26 cellular contexts compared by ENCODE assay signal in the genomic region with DNA sequence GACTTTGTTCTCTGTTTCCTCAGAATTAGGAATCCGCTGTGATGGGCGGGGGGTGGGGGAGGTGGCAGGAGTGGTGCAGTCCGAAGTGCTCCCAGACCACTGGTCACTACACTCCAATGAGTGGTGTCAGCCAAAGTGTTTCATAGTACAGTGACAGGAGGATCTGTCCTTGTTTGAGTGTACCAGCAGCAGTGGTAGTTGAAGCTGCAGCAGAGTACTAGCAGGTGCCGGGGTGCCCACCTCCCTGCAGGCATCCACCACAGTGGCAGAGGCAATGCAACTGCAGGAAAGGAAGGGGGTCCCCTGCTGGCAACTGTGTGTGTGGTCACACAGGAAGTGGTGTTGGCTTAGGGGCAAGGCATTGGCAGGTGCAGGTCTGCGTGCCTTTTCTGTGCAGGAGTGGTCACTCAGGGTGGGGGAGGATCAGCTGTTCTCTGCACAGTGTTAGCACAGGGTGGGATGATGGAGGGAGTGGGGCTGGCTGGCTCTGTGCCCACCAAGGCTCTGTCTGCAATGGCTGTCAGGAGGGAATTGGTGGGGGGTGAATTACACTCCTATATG. TPM values are rescaled to one million over a fixed set of nuclear protein-coding genes. Genes with fewer than 3 reads are reported as not detected.
DNase-seq lines count a peak whose midpoint lies in the region; ATAC-seq and TF ChIP-seq lines count a peak whose summit lies in the region.
"Had no signal": no experiment of that assay in that cellular context is flagged by ENCODE, and none has a peak within 500 bp of the region (broad histone marks: within the 10 kb centered on the region; RNA-seq: fewer than 3 reads in every experiment).

No MANE protein-coding gene starts in this region.

- ATAC-seq in activated B cell treated with CpG ODN at 0.5 μM for 24 hours (ENCODE audit: low read depth), result peak; percentile 37
- ATAC-seq in natural killer cell treated with Interleukin-12 subunit alpha and Interleukin-12 subunit beta and Interleukin-15 and Interleukin-18, amount 100 ng/mL, for 72 hours, result peak; percentile 20 to 52
- no peak for ATAC-seq in HG03280 (IDR thresholded peaks at IDR 0.05; ENCODE audit: unreplicated experiment)
- ATAC-seq in stimulated activated memory B cell treated with anti-CD40 and anti-IgM and Interleukin-4, amounts not matched to agents 10 μg/mL and 1 μg/mL and 100 μg/mL, for 72 hours, result no peak
- ATAC-seq: heart left ventricle, left lobe of liver had no signal

- H3K27ac Mint-ChIP-seq in activated B cell treated with CpG ODN at 0.5 μM for 24 hours, result peak overlapping the region; percentile 41
- H3K27ac Mint-ChIP-seq in natural killer cell treated with Interleukin-12 subunit alpha and Interleukin-12 subunit beta and Interleukin-15 and Interleukin-18, amount 100 ng/mL, for 72 hours, result no peak overlapping the region
- no peak overlapping the region for H3K27ac Mint-ChIP-seq in stimulated activated memory B cell treated with anti-CD40 and anti-IgM and Interleukin-4, amounts not matched to agents 10 μg/mL and 1 μg/mL and 100 μg/mL, for 72 hours
- H3K27ac Mint-ChIP-seq: CD4-positive, alpha-beta T cell; dendritic cell treated with granulocyte-macrophage colony-stimulating factor and Interleukin-4, amounts not matched to agents 40 ng/mL and 50 ng/mL, for 4 days had no signal

- CTCF ChIA-PET in HEK293 (lab: Yijun Ruan, JAX) (interaction anchor here (0.5 to 3.6 kb wide), 6 partner anchors 16 to 1193 kb away, joined by 3 to 24 read pairs (median 4); no protein-coding TSS in a partner anchor), activated B cell treated with CpG ODN at 0.5 μM for 24 hours (lab: Charles Lee) (no interaction called here)

- H3K4me3 Mint-ChIP-seq in activated B cell treated with CpG ODN at 0.5 μM for 24 hours, result no peak overlapping the region
- no peak overlapping the region for H3K4me3 Mint-ChIP-seq in natural killer cell treated with Interleukin-12 subunit alpha and Interleukin-12 subunit beta and Interleukin-15 and Interleukin-18, amount 100 ng/mL, for 72 hours
- H3K4me3 Mint-ChIP-seq in stimulated activated memory B cell treated with anti-CD40 and anti-IgM and Interleukin-4, amounts not matched to agents 10 μg/mL and 1 μg/mL and 100 μg/mL, for 72 hours, result no peak overlapping the region
- H3K4me3 Mint-ChIP-seq: CD4-positive, alpha-beta T cell; dendritic cell treated with granulocyte-macrophage colony-stimulating factor and Interleukin-4, amounts not matched to agents 40 ng/mL and 50 ng/mL, for 4 days; neural crest cell had no signal

- H3K9me3 Mint-ChIP-seq in activated B cell treated with CpG ODN at 0.5 μM for 24 hours, result peaks cover 2% of the 10 kb centered on the region
- H3K9me3 Mint-ChIP-seq in natural killer cell treated with Interleukin-12 subunit alpha and Interleukin-12 subunit beta and Interleukin-15 and Interleukin-18, amount 100 ng/mL, for 72 hours, result no peaks in the 10 kb centered on the region
- H3K9me3 Mint-ChIP-seq in stimulated activated memory B cell treated with anti-CD40 and anti-IgM and Interleukin-4, amounts not matched to agents 10 μg/mL and 1 μg/mL and 100 μg/mL, for 72 hours, result peaks cover 3% of the 10 kb centered on the region
- H3K9me3 Mint-ChIP-seq: CD4-positive, alpha-beta T cell; dendritic cell treated with granulocyte-macrophage colony-stimulating factor and Interleukin-4, amounts not matched to agents 40 ng/mL and 50 ng/mL, for 4 days; neural crest cell had no signal

- no peaks in the 10 kb centered on the region for H3K9me3 ChIP-seq in HEK293 (ENCODE audit: control insufficient read depth, insufficient read depth, low read depth, low read length)
- H3K9me3 ChIP-seq: heart left ventricle, thoracic aorta had no signal

- no peak for DNase-seq in activated B cell treated with CpG ODN at 0.5 μM for 24 hours
- no peak for DNase-seq in natural killer cell treated with Interleukin-12 subunit alpha and Interleukin-12 subunit beta and Interleukin-15 and Interleukin-18, amount 100 ng/mL, for 72 hours (ENCODE audit: low spot score)
- DNase-seq in HuH-7 (ENCODE audit: low spot score), result no peak
- DNase-seq: activated CD4-positive, CD25-positive, alpha-beta regulatory T cell; activated naive CD4-positive, alpha-beta T cell treated with Interleukin-2 at 50 U/mL for 16 hours; activated T-cell treated with anti-CD3 and anti-CD28 coated beads, Interleukin-2, amount 50 U/mL, for 48 hours; CD4-positive, alpha-beta T cell; GDM1; heart left ventricle; IMR-90; midbrain; NCI-H1417; NCI-H510A; stimulated activated CD4-positive, alpha-beta T cell treated with anti-CD3 and anti-CD28 coated beads, Interleukin-1b, Interleukin-23, amount 100 ng/mL, for 48 hours had no signal

- TF ChIP-seq CTCF in GM12872 (IDR thresholded peaks at IDR 0.05; ENCODE audit: insufficient read depth, low read depth, low read length), result peak; percentile 35; the same call in 1 of the 3 replicates
- TF ChIP-seq CTCF in HEK293 (tag by site-specific recombination; IDR thresholded peaks at IDR 0.05), result no peak
- TF ChIP-seq CTCF in activated B cell treated with CpG ODN at 0.5 μM for 24 hours (IDR thresholded peaks at IDR 0.05), result no peak

- H3K27me3 Mint-ChIP-seq in activated B cell treated with CpG ODN at 0.5 μM for 24 hours, result no peaks in the 10 kb centered on the region
- peaks cover 35 to 37% of the 10 kb centered on the region in 2 donors for H3K27me3 Mint-ChIP-seq in natural killer cell treated with Interleukin-12 subunit alpha and Interleukin-12 subunit beta and Interleukin-15 and Interleukin-18, amount 100 ng/mL, for 72 hours
- no peaks in the 10 kb centered on the region for H3K27me3 Mint-ChIP-seq in stimulated activated memory B cell treated with anti-CD40 and anti-IgM and Interleukin-4, amounts not matched to agents 10 μg/mL and 1 μg/mL and 100 μg/mL, for 72 hours

- intact Hi-C loops in activated B cell treated with CpG ODN at 0.5 μM for 24 hours (cut with micrococcal nuclease), result no loop called here

- no peaks in the 10 kb centered on the region for H3K4me1 ChIP-seq in HEK293 (ENCODE audit: control insufficient read depth, insufficient read depth, low read length)
- H3K4me1 ChIP-seq: heart left ventricle had no signal

- POLR2A ChIA-PET in HEK293 (lab: Yijun Ruan, JAX) (no interaction called here), activated B cell treated with CpG ODN at 0.5 μM for 24 hours (lab: Charles Lee) (interaction anchor here (0.6 to 3.5 kb wide), 7 partner anchors 9 to 381 kb away, joined by 3 to 8 read pairs (median 3); a partner anchor contains a TSS)

- peaks cover 45% of the 10 kb centered on the region for H3K36me3 Mint-ChIP-seq in activated B cell treated with CpG ODN at 0.5 μM for 24 hours (ENCODE audit: low read depth)
- no peaks in the 10 kb centered on the region for H3K36me3 Mint-ChIP-seq in natural killer cell treated with Interleukin-12 subunit alpha and Interleukin-12 subunit beta and Interleukin-15 and Interleukin-18, amount 100 ng/mL, for 72 hours
- H3K36me3 Mint-ChIP-seq in stimulated activated memory B cell treated with anti-CD40 and anti-IgM and Interleukin-4, amounts not matched to agents 10 μg/mL and 1 μg/mL and 100 μg/mL, for 72 hours, result peaks cover 39% of the 10 kb centered on the region

- no peak overlapping the region for H3K27ac ChIP-seq in HEK293 (ENCODE audit: extremely low read depth, low read depth, low read length)
- H3K27ac ChIP-seq: heart left ventricle, RWPE1, skin epidermis, thoracic aorta had no signal

- H3K4me3 ChIP-seq in HEK293 (ENCODE audit: low read depth, low read length), result no peak overlapping the region
- H3K4me3 ChIP-seq: heart left ventricle, skin epidermis, thoracic aorta had no signal

- peaks cover 36% of the 10 kb centered on the region for H3K4me1 Mint-ChIP-seq in activated B cell treated with CpG ODN at 0.5 μM for 24 hours
- peaks cover 4% of the 10 kb centered on the region in 2 donors for H3K4me1 Mint-ChIP-seq in natural killer cell treated with Interleukin-12 subunit alpha and Interleukin-12 subunit beta and Interleukin-15 and Interleukin-18, amount 100 ng/mL, for 72 hours (ENCODE audit: low read depth in 2 of 2)
- H3K4me1 Mint-ChIP-seq in stimulated activated memory B cell treated with anti-CD40 and anti-IgM and Interleukin-4, amounts not matched to agents 10 μg/mL and 1 μg/mL and 100 μg/mL, for 72 hours, result peaks cover 29% of the 10 kb centered on the region
- H3K4me1 Mint-ChIP-seq: neural crest cell had no signal

- H3K36me3 ChIP-seq in HEK293 (ENCODE audit: control insufficient read depth in 2 of 2, insufficient read depth in 1 of 2, low read length in 2 of 2), result no peaks in the 10 kb centered on the region
- H3K36me3 ChIP-seq: heart left ventricle, thoracic aorta had no signal

TF ChIP-seq in HEK293, 187 proteins besides CTCF, POLR2A, EP300 and RAD21:
- TF ChIP-seq KLF8 (tag by site-specific recombination; IDR thresholded peaks at IDR 0.05), result no peak
- no peak for TF ChIP-seq ZNF211 (tag by site-specific recombination; IDR thresholded peaks at IDR 0.05; ENCODE audit: low read depth)
- TF ChIP-seq ZNF561 (tag by site-specific recombination; IDR thresholded peaks at IDR 0.05; ENCODE audit: borderline replicate concordance), result no peak
- no peak for TF ChIP-seq ZNF391 (tag by site-specific recombination; IDR thresholded peaks at IDR 0.05; ENCODE audit: borderline replicate concordance, low read depth)
- no peak for TF ChIP-seq ZNF654 (tag by site-specific recombination; IDR thresholded peaks at IDR 0.05; ENCODE audit: low read depth)
- peak; percentile 52; the same call in 1 of the 2 replicates for TF ChIP-seq ZNF10 (tag by site-specific recombination; IDR thresholded peaks at IDR 0.05)
- no peak for TF ChIP-seq SP2 (tag by site-specific recombination; IDR thresholded peaks at IDR 0.05)
TF ChIP-seq in HEK293: peak in this region for 1.

RNA-seq across cellular contexts. Expression of a gene that starts 9.7 kb away (rescaled TPM):
- 95.6 and 101 TPM in 2 replicates for total RNA-seq in activated B cell treated with CpG ODN at 0.5 μM for 24 hours
- total RNA-seq in natural killer cell treated with Interleukin-12 subunit alpha and Interleukin-12 subunit beta and Interleukin-15 and Interleukin-18, amount 100 ng/mL, for 72 hours, result 10 to 100 TPM in 1 of 2 donors, 1 to 10 TPM in 1; 3.3 to 13.9 TPM
- total RNA-seq: left lobe of liver, pulmonary artery endothelial cell had no signal

RNA-seq across cellular contexts. Expression of a gene that starts 31.4 kb away (rescaled TPM):
- total RNA-seq in activated B cell treated with CpG ODN at 0.5 μM for 24 hours, result 141 and 172 TPM in 2 replicates
- 100 to 1,000 TPM; 220 to 252 TPM for total RNA-seq in natural killer cell treated with Interleukin-12 subunit alpha and Interleukin-12 subunit beta and Interleukin-15 and Interleukin-18, amount 100 ng/mL, for 72 hours

RNA-seq across cellular contexts. Expression of a gene that starts 36.7 kb away (rescaled TPM):
- 182 and 194 TPM in 2 replicates for total RNA-seq in activated B cell treated with CpG ODN at 0.5 μM for 24 hours
- 100 to 1,000 TPM; 259 to 356 TPM for total RNA-seq in natural killer cell treated with Interleukin-12 subunit alpha and Interleukin-12 subunit beta and Interleukin-15 and Interleukin-18, amount 100 ng/mL, for 72 hours

RNA-seq across cellular contexts. Expression of a gene that starts 43.8 kb away (rescaled TPM):
- total RNA-seq in activated B cell treated with CpG ODN at 0.5 μM for 24 hours, result 95.7 and 107 TPM in 2 replicates
- total RNA-seq in natural killer cell treated with Interleukin-12 subunit alpha and Interleukin-12 subunit beta and Interleukin-15 and Interleukin-18, amount 100 ng/mL, for 72 hours, result 1 to 10 TPM in 1 of 2 donors, under 1 TPM in 1; 0.88 to 7.4 TPM
- total RNA-seq: IMR-90, M059J, neural crest cell, pulmonary artery endothelial cell had no signal

RNA-seq across cellular contexts. Expression of a gene that starts 46.4 kb away (rescaled TPM):
- 148 and 151 TPM in 2 replicates for total RNA-seq in activated B cell treated with CpG ODN at 0.5 μM for 24 hours
- 100 to 1,000 TPM; 512 to 588 TPM for total RNA-seq in natural killer cell treated with Interleukin-12 subunit alpha and Interleukin-12 subunit beta and Interleukin-15 and Interleukin-18, amount 100 ng/mL, for 72 hours

Comparison
In these comparisons a context has a peak if more than half of its experiments do, and no peak if none do; other contexts are left out.
1. ATAC-seq: peak in activated B cell treated with CpG ODN at 0.5 μM for 24 hours (single experiment) and natural killer cell treated with Interleukin-12 subunit alpha and Interleukin-12 subunit beta and Interleukin-15 and Interleukin-18, amount 100 ng/mL, for 72 hours (2 of 2); none in HG03280 (single experiment) and stimulated activated memory B cell treated with anti-CD40 and anti-IgM and Interleukin-4, amounts not matched to agents 10 μg/mL and 1 μg/mL and 100 μg/mL, for 72 hours (single experiment).